In the genomic region with DNA sequence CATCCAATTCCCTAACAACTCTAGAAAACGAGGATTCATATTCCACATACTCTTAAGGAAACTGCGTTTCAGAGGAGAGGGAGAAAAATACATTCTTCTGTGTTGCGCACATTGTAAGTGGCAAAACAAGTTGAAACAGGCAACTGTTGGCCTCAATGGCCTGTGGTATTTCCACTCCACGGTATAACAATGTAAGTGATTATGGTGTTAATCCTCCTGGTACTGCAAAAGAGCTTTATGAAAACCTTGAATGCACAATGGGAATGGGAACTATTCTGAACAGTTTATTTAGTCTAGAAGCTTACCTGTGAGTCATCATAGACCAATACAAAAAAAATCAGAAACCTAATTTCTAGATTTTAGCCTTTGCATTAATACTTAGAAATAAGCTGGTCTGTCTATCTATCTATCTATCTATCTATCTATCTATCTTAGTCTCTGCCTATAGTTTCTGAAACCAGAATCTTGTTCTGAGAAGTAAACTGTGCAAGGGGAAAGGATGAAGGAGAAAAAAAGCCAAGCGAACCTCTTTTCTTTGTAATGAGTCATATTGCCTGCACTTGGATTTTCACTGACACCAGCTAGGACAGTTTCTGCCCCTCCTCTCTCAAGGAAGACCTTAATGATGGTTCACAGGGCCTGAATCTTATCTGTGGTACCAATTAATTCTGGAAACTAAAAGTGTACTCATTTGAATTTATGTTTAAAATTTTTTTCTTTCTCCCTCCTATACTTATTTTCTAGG, we compare ENCODE assay signal across 23 cellular contexts.
A peak's percentile ranks its signal among the peaks of the same experiment; 100 is the strongest.
DNase-seq lines count a peak whose midpoint lies in the region; ATAC-seq, FAIRE-seq and TF ChIP-seq lines count a peak whose summit lies in the region.
"Had no signal": no experiment of that assay in that cellular context is flagged by ENCODE, and none has a peak within 500 bp of the region (broad histone marks: within the 10 kb centered on the region; RNA-seq: fewer than 3 reads in every experiment).

No MANE protein-coding gene starts in this region.

- no peak for TF ChIP-seq RAD21 in SK-N-SH (IDR thresholded peaks at IDR 0.05; ENCODE audit: low read length)

- H3K36me3 Mint-ChIP-seq in astrocyte (ENCODE audit: low read depth, unreplicated experiment) (no peaks in the 10 kb centered on the region), nephron progenitor cell (ENCODE audit: low read depth) (no peaks in the 10 kb centered on the region)

- H3K27me3 Mint-ChIP-seq in astrocyte (ENCODE audit: low read depth, unreplicated experiment) (no peaks in the 10 kb centered on the region), nephron progenitor cell (ENCODE audit: low read depth, poor library complexity) (no peaks in the 10 kb centered on the region)

- H3K9me3 ChIP-seq in SK-N-SH (no peaks in the 10 kb centered on the region), astrocyte (ENCODE audit: insufficient read depth, low read depth, low read length) (no peaks in the 10 kb centered on the region), mucosa of descending colon (no peaks in the 10 kb centered on the region)
- H3K9me3 ChIP-seq: A549, body of pancreas, right lobe of liver, stomach, vagina had no signal

- H3K27ac ChIP-seq in SK-N-SH (ENCODE audit: low read depth in 2 of 2, low read length in 1 of 2) = no peak overlapping the region
- peak overlapping the region; percentile 60 for H3K27ac ChIP-seq in astrocyte (ENCODE audit: low read depth, low read length)
- H3K27ac ChIP-seq in foreskin keratinocyte = peak overlapping the region; percentile 77
- H3K27ac ChIP-seq: A549, body of pancreas, right lobe of liver, stomach, vagina had no signal

- CTCF ChIA-PET in SK-N-SH (lab: Yijun Ruan, JAX) = interaction anchor here (0.7 to 1.3 kb wide), 3 partner anchors 15 to 178 kb away, joined by 3 to 5 read pairs (median 3); no protein-coding TSS in a partner anchor

- POLR2A ChIA-PET in SK-N-SH (lab: Yijun Ruan, JAX) = no interaction called here

- TF ChIP-seq EP300 in SK-N-SH (IDR thresholded peaks at IDR 0.05; ENCODE audit: borderline replicate concordance in 1 of 2, low read depth in 1 of 2, low read length in 1 of 2) = no peak

- H3K4me1 Mint-ChIP-seq in astrocyte (ENCODE audit: low read depth, unreplicated experiment) (peaks cover 17% of the 10 kb centered on the region), nephron progenitor cell (no peaks in the 10 kb centered on the region)

- no peak; the same call in 2 of the 3 replicates for ATAC-seq in SK-N-SH treated with all-trans-retinoic acid at 6 μM for 48 hours
- peak; percentile 94 for ATAC-seq in foreskin keratinocyte
- no peak for ATAC-seq in mucosa of descending colon
- ATAC-seq: A549, body of pancreas, left cardiac atrium, Panc1, right lobe of liver had no signal

- H3K9me3 Mint-ChIP-seq in astrocyte (ENCODE audit: unreplicated experiment) (no peaks in the 10 kb centered on the region), nephron progenitor cell (no peaks in the 10 kb centered on the region)
- H3K9me3 Mint-ChIP-seq: activated CD4-positive, alpha-beta T cell treated with anti-CD3 and anti-CD28 coated beads, Interleukin-2, amount 10 ng/mL, durations not matched to agents 24 days and 14 days had no signal

- H3K36me3 ChIP-seq in SK-N-SH (replicated peaks in 1 of 2; ENCODE audit: control insufficient read depth in 1 of 2, insufficient read depth in 2 of 2, low read length in 1 of 2) = no peaks in the 10 kb centered on the region
- H3K36me3 ChIP-seq in astrocyte (ENCODE audit: insufficient read depth, low read length) = no peaks in the 10 kb centered on the region
- H3K36me3 ChIP-seq in mucosa of descending colon (ENCODE audit: low read depth) = no peaks in the 10 kb centered on the region
- H3K36me3 ChIP-seq: right lobe of liver, stomach, vagina had no signal

- H3F3A ChIP-seq in SK-N-SH (replicated peaks; ENCODE audit: insufficient read depth) = peaks cover 6% of the 10 kb centered on the region

- H3K9ac ChIP-seq in SK-N-SH = no peak overlapping the region
- peak overlapping the region; percentile 46 for H3K9ac ChIP-seq in astrocyte (ENCODE audit: low read length)

- FAIRE-seq in astrocyte (lab: Jason Lieb, UNC) = peak; percentile 67
- no peak for FAIRE-seq in urothelium cell line (lab: Jason Lieb, UNC)
- FAIRE-seq: A549 had no signal

- H3K4me2 ChIP-seq in SK-N-SH = no peak overlapping the region
- peak overlapping the region; percentile 55 for H3K4me2 ChIP-seq in astrocyte (ENCODE audit: low read length)
- H3K4me2 ChIP-seq: A549 had no signal

- H3K79me2 ChIP-seq in SK-N-SH (ENCODE audit: insufficient read depth) (no peaks in the 10 kb centered on the region), astrocyte (ENCODE audit: insufficient read depth, low read length) (no peaks in the 10 kb centered on the region)

- H3K27ac Mint-ChIP-seq in astrocyte (ENCODE audit: unreplicated experiment) (peak overlapping the region; percentile 43), nephron progenitor cell (no peak overlapping the region)
- H3K27ac Mint-ChIP-seq: activated CD4-positive, alpha-beta T cell treated with anti-CD3 and anti-CD28 coated beads, Interleukin-2, amount 10 ng/mL, durations not matched to agents 24 days and 14 days had no signal

- H3K4me1 ChIP-seq in SK-N-SH (ENCODE audit: control insufficient read depth in 1 of 2, insufficient read depth in 2 of 2, low read depth in 1 of 2, low read length in 1 of 2) (no peaks in the 10 kb centered on the region), astrocyte (ENCODE audit: insufficient read depth, low read length) (peaks cover 16% of the 10 kb centered on the region), foreskin keratinocyte (peaks cover 15% of the 10 kb centered on the region), mucosa of descending colon (ENCODE audit: low read depth) (no peaks in the 10 kb centered on the region)
- H3K4me1 ChIP-seq: right lobe of liver, vagina had no signal

- 0 out of 2 replicates have a peak overlapping the region, but pooled peaks have one; percentile 63 for H2AFZ ChIP-seq in SK-N-SH (ENCODE audit: low read depth)
- H2AFZ ChIP-seq in astrocyte (ENCODE audit: low read depth, low read length) = peak overlapping the region; percentile 27

- TF ChIP-seq CTCF in SK-N-SH (IDR thresholded peaks at IDR 0.05) (no peak), astrocyte (IDR thresholded peaks at IDR 0.05; ENCODE audit: insufficient read depth, low read depth, low read length) (no peak), foreskin keratinocyte (conservative IDR thresholded peaks at IDR 0.05) (no peak), nephron progenitor cell (IDR thresholded peaks at IDR 0.05) (no peak), mucosa of descending colon (IDR thresholded peaks at IDR 0.05) (no peak)

- WGBS in SK-N-SH (ENCODE audit: low lambda C conversion rate) = 55% methylated on average over 5 of the region's 5 CpGs

- H3K9me2 ChIP-seq in SK-N-SH = no peaks in the 10 kb centered on the region

- H3K27me3 ChIP-seq in SK-N-SH (ENCODE audit: insufficient read depth) (no peaks in the 10 kb centered on the region), astrocyte (ENCODE audit: insufficient read depth, low read length) (no peaks in the 10 kb centered on the region), foreskin keratinocyte (no peaks in the 10 kb centered on the region)
- H3K27me3 ChIP-seq: body of pancreas, right lobe of liver, stomach, vagina had no signal

- DNase-seq in SK-N-SH (no peak), astrocyte (ENCODE audit: low read depth) (peak; percentile 89), foreskin keratinocyte (peak; percentile 94 to 97), urothelium cell line (ENCODE audit: low spot score) (peak; percentile 25), nephron progenitor cell (no peak), mucosa of descending colon (no peak), NCI-H82 treated with DMSO at 0.1 percent for 48 hours (lab: John Stamatoyannopoulos, UW; ENCODE audit: unreplicated experiment) (no peak)
- DNase-seq: activated CD4-positive, alpha-beta T cell treated with anti-CD3 and anti-CD28 coated beads, Interleukin-2, amount 10 ng/mL, durations not matched to agents 24 days and 14 days; activated CD8-positive, alpha-beta memory T cell treated with anti-CD3 and anti-CD28 coated beads, Interleukin-2, amount 50 U/mL, for 48 hours; activated naive CD4-positive, alpha-beta T cell; body of pancreas; C1 segment of cervical spinal cord; hypothalamus; left cardiac atrium; NCI-H2171 treated with DMSO at 0.1 percent for 48 hours; NCI-H774; occipital lobe; right lobe of liver; stomach had no signal

- intact Hi-C loops in mucosa of descending colon (cut with DNase I, micrococcal nuclease) = no loop called here

- H4K20me1 ChIP-seq in SK-N-SH (ENCODE audit: insufficient read depth) = no peaks in the 10 kb centered on the region
- H4K20me1 ChIP-seq in astrocyte (ENCODE audit: insufficient read depth, low read length) = no peaks in the 10 kb centered on the region

- H3K4me3 ChIP-seq in SK-N-SH (ENCODE audit: low read depth in 2 of 2, low read length in 1 of 2) (no peak overlapping the region), astrocyte (ENCODE audit: insufficient read depth, low read depth, low read length) (peak overlapping the region; percentile 22), mucosa of descending colon (no peak overlapping the region)
- H3K4me3 ChIP-seq: A549, body of pancreas, right lobe of liver, stomach, vagina had no signal

- H3K4me3 Mint-ChIP-seq in astrocyte (ENCODE audit: unreplicated experiment) = no peak overlapping the region
- no peak overlapping the region for H3K4me3 Mint-ChIP-seq in nephron progenitor cell
- H3K4me3 Mint-ChIP-seq: activated CD4-positive, alpha-beta T cell treated with anti-CD3 and anti-CD28 coated beads, Interleukin-2, amount 10 ng/mL, durations not matched to agents 24 days and 14 days had no signal

TF ChIP-seq in SK-N-SH, 30 proteins besides CTCF, POLR2A, EP300 and RAD21:
- TF ChIP-seq MXI1 (IDR thresholded peaks at IDR 0.05; ENCODE audit: low read depth, low read length) (no peak), FOSL2 (IDR thresholded peaks at IDR 0.05; ENCODE audit: borderline replicate concordance, low read depth) (peak; percentile 2; the same call in 1 of the 2 replicates)

TF ChIP-seq in SK-N-SH treated with all-trans-retinoic acid at 6 μM for 48 hours, 23 proteins besides CTCF, POLR2A, EP300 and RAD21 (continues in another document):
- TF ChIP-seq ISL1 (CRISPR knock-in tag; IDR thresholded peaks at IDR 0.05) (no peak), PPARA (CRISPR knock-in tag; IDR thresholded peaks at IDR 0.05; ENCODE audit: borderline replicate concordance) (no peak), BACH2 (CRISPR knock-in tag; IDR thresholded peaks at IDR 0.05; ENCODE audit: borderline replicate concordance) (no peak)
- TF ChIP-seq, protein P1, sequence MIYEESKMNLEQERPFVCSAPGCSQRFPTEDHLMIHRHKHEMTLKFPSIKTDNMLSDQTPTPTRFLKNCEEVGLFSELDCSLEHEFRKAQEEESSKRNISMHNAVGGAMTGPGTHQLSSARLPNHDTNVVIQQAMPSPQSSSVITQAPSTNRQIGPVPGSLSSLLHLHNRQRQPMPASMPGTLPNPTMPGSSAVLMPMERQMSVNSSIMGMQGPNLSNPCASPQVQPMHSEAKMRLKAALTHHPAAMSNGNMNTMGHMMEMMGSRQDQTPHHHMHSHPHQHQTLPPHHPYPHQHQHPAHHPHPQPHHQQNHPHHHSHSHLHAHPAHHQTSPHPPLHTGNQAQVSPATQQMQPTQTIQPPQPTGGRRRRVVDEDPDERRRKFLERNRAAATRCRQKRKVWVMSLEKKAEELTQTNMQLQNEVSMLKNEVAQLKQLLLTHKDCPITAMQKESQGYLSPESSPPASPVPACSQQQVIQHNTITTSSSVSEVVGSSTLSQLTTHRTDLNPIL (CRISPR knock-in tag; IDR thresholded peaks at IDR 0.05; ENCODE audit: low read depth) = no peak

Comparison
In these comparisons a context has a peak if more than half of its experiments do, and no peak if none do; other contexts are left out.
1. DNase-seq: peak in astrocyte (single experiment), foreskin keratinocyte (2 of 2) and urothelium cell line (single experiment); none in SK-N-SH (single experiment), nephron progenitor cell (single experiment), mucosa of descending colon (0 of 3) and NCI-H82 treated with DMSO at 0.1 percent for 48 hours (single experiment).
2. H3K27ac ChIP-seq: peak in astrocyte (single experiment) and foreskin keratinocyte (single experiment); none in SK-N-SH (0 of 2).